ENCODE assay signal across 19 cellular contexts in the genomic region with DNA sequence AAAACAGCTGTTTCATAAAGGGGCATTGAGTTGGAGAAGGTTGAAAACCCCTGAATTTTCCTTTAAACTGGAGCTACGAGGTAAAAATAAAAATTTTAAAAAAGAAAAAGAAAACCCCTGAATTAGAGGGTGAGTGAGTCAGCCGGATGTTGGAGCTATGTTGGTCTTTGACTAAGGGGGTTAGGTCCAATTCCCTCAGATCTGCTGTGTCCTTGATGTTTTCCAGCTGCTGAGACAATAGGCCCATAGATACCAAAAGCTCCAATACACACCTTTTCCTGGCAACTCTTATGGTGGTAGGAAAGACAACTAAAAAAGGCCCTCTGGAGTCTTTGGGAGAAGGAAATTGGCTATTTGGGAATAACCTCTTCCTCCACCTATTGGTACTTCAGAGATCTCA.
DNase-seq lines count a peak whose midpoint lies in the region; ATAC-seq, FAIRE-seq and TF ChIP-seq lines count a peak whose summit lies in the region.
"Had no signal": no experiment of that assay in that cellular context is flagged by ENCODE, and none has a peak within 500 bp of the region (broad histone marks: within the 10 kb centered on the region; RNA-seq: fewer than 3 reads in every experiment).

No MANE protein-coding gene starts in this region.

- 0 out of 3 replicates have a peak overlapping the region, but pooled peaks have one; percentile 41 for H2BK15ac ChIP-seq in IMR-90 (ENCODE audit: low read depth, low read length)

- peak overlapping the region; percentile 78 to 89 for H3K27ac ChIP-seq in A549
- H3K27ac ChIP-seq in IMR-90 (ENCODE audit: insufficient read depth, low read length) = no peak overlapping the region; the same call in 1 of the 2 replicates
- H3K27ac ChIP-seq: hepatocyte, HL-60, parathyroid adenoma had no signal

- dilution Hi-C loops in IMR-90 (cut with HindIII; ENCODE audit: low sequenced_read_pairs, unreplicated experiment) = no loop called here

- H2AK9ac ChIP-seq in IMR-90 (replicated peaks; ENCODE audit: low read depth, low read length, poor library complexity) = no peak overlapping the region

- H3K79me1 ChIP-seq in IMR-90 (ENCODE audit: low read depth in 1 of 2, low read length in 2 of 2) = peaks cover 23 to 68% of the 10 kb centered on the region in 2 experiments

- H3K9ac ChIP-seq in IMR-90 (ENCODE audit: low read depth, low read length) = no peak overlapping the region
- H3K9ac ChIP-seq: parathyroid adenoma had no signal

- H2AK5ac ChIP-seq in IMR-90 (ENCODE audit: low read depth, low read length) = peak overlapping the region; percentile 83; the same call in 1 of the 2 replicates

- WGBS in A549 (ENCODE audit: missing lambda C conversion rate) = 78% methylated on average over 2 of the region's 2 CpGs
- no CpG with 5 or more reads among the region's 2 CpGs for WGBS in IMR-90 (ENCODE audit: extremely low coverage in 2 of 2, insufficient read length in 1 of 2), 2 experiments

- H3K18ac ChIP-seq in IMR-90 (ENCODE audit: low read depth, low read length) = no peak overlapping the region; the same call in 1 of the 2 replicates

- FAIRE-seq in A549 (lab: Jason Lieb, UNC) (no peak), bronchial epithelial cell (lab: Jason Lieb, UNC) (no peak)
- FAIRE-seq: colon had no signal

- no peak overlapping the region for H3K56ac ChIP-seq in IMR-90 (ENCODE audit: extremely low read depth, insufficient read depth, low read length)

- intact Hi-C loops in IMR-90 (cut with micrococcal nuclease) = loop anchor here (5.0 kb wide), 1 partner anchor 79 kb away; no protein-coding TSS in a partner anchor

- H2BK5ac ChIP-seq in IMR-90 (ENCODE audit: low read depth, low read length, poor library complexity, severe bottlenecking) = peak overlapping the region; percentile 92

- H3K9me3 ChIP-seq in A549 (no peaks in the 10 kb centered on the region), IMR-90 (ENCODE audit: control insufficient read depth, insufficient read depth, low read length) (no peaks in the 10 kb centered on the region)

- no peaks in the 10 kb centered on the region for H4K20me1 ChIP-seq in IMR-90 (ENCODE audit: insufficient read depth, low read length)

- peak overlapping the region; percentile 67; the same call in 2 of the 3 replicates for H3K4me2 ChIP-seq in A549
- H3K4me2 ChIP-seq in IMR-90 (ENCODE audit: low read depth, low read length) = no peak overlapping the region
- H3K4me2 ChIP-seq: hepatocyte had no signal

- DNase-seq in A549 (ENCODE audit: low read depth in 1 of 2, low spot score in 1 of 2) (no peak), IMR-90 (peak; percentile 82), bronchial epithelial cell (ENCODE audit: low read depth) (peak; percentile 14), iris pigment epithelial cell (ENCODE audit: low read depth) (peak; percentile 56), NCI-H1092 (lab: John Stamatoyannopoulos, UW) (no peak), T-helper 1 cell (no peak), cerebellar nuclear complex (lab: John Stamatoyannopoulos, UW) (no peak)
- no peak for DNase-seq in activated naive CD4-positive, alpha-beta T cell (lab: John Stamatoyannopoulos, UW)
- DNase-seq: activated CD4-positive, alpha-beta T cell treated with anti-CD3 and anti-CD28 coated beads, Interleukin-2, amount 50 U/mL, for 4 hours; activated T-cell treated with anti-CD3 and anti-CD28 coated beads, Interleukin-2, amount 50 U/mL, for 4 hours; NCI-H146; NCI-H226; stimulated activated naive B cell treated with anti-CD40 and anti-IgM and Interleukin-4, amounts not matched to agents 10 μg/mL and 1 μg/mL and 100 μg/mL, for 72 hours had no signal

- in situ Hi-C loops in IMR-90 (cut with MboI; ENCODE audit: low sequenced_read_pairs) = no loop called here

- ATAC-seq in A549 (no peak), IMR-90 (ENCODE audit: low read depth) (no peak)
- ATAC-seq: activated T-cell treated with anti-CD3 and anti-CD28 coated beads, Interleukin-2, amount 50 U/mL, for 4 hours; esophagus mucosa; stimulated activated naive B cell treated with anti-CD40 and anti-IgM and Interleukin-4, amounts not matched to agents 10 μg/mL and 1 μg/mL and 100 μg/mL, for 72 hours had no signal

- H4K91ac ChIP-seq in IMR-90 (ENCODE audit: insufficient read depth, low read depth, low read length) = 0 out of 2 replicates have a peak overlapping the region, but pooled peaks have one; percentile 7

- H4K8ac ChIP-seq in IMR-90 (ENCODE audit: low read depth in 2 of 2, low read length in 2 of 2) = peak overlapping the region in 1 of 2 experiments; percentile 64; a peak in 1 of 4 replicates

- TF ChIP-seq RAD21 in A549 (conservative IDR thresholded peaks at IDR 0.05 in 1 of 2, IDR thresholded peaks at IDR 0.05 in 1 of 2) = no peak
- no peak for TF ChIP-seq RAD21 in IMR-90 (IDR thresholded peaks at IDR 0.05; ENCODE audit: low read length)

- no peak for TF ChIP-seq EP300 in A549 (IDR thresholded peaks at IDR 0.05)

- H3K27me3 ChIP-seq in IMR-90 (ENCODE audit: control insufficient read depth, insufficient read depth, low read length) (no peaks in the 10 kb centered on the region), bronchial epithelial cell (ENCODE audit: control insufficient read depth, insufficient read depth, low read length) (no peaks in the 10 kb centered on the region)
- H3K27me3 ChIP-seq: hepatocyte had no signal

- no TSS peak for BruUV-seq in IMR-90 (replicated peaks; lab: Mats Ljungman, UMichigan)

- H4K5ac ChIP-seq in IMR-90 (ENCODE audit: low read depth, low read length) = no peak overlapping the region; the same call in 1 of the 2 replicates

- no peak for TF ChIP-seq CTCF in A549 (IDR thresholded peaks at IDR 0.05)
- TF ChIP-seq CTCF in IMR-90 (conservative IDR thresholded peaks at IDR 0.05; ENCODE audit: low read depth, low read length) = no peak
- TF ChIP-seq CTCF in bronchial epithelial cell (IDR thresholded peaks at IDR 0.05; ENCODE audit: insufficient read depth, low read length, severe bottlenecking) = no peak

- peaks cover 48% of the 10 kb centered on the region for H3K9me1 ChIP-seq in IMR-90 (ENCODE audit: insufficient read depth, low read length)

- 0 out of 2 replicates have a peak, but pooled peaks cover 2% of the 10 kb centered on the region for H3K36me3 ChIP-seq in IMR-90 (ENCODE audit: control insufficient read depth, insufficient read depth, low read length)
- H3K36me3 ChIP-seq in bronchial epithelial cell (ENCODE audit: control insufficient read depth, insufficient read depth, low read length) = no peaks in the 10 kb centered on the region

- H3K4me1 ChIP-seq in A549 (peaks cover 76% of the 10 kb centered on the region), IMR-90 (ENCODE audit: control insufficient read depth, insufficient read depth, low read length) (peaks cover 34% of the 10 kb centered on the region)

- H3K23ac ChIP-seq in IMR-90 (ENCODE audit: low read depth, low read length) = peak overlapping the region; percentile 69; the same call in 1 of the 2 replicates

- H3K4me3 ChIP-seq in A549 (no peak overlapping the region), IMR-90 (ENCODE audit: insufficient read depth, low read depth, low read length) (no peak overlapping the region), bronchial epithelial cell (ENCODE audit: low read depth, low read length) (no peak overlapping the region)
- H3K4me3 ChIP-seq: hepatocyte, SK-N-MC had no signal

- POLR2A ChIA-PET in A549 (lab: Yijun Ruan, JAX) = no interaction called here
- POLR2A ChIA-PET in IMR-90 (lab: Charles Lee; ENCODE audit: unreplicated experiment) = interaction anchor here (0.6 kb wide), 1 partner anchor 26 kb away, joined by 4 read pairs; no protein-coding TSS in a partner anchor

- CTCF ChIA-PET in A549 (lab: Yijun Ruan, JAX) = interaction anchor here (1.2 to 1.3 kb wide), 2 partner anchors 39 to 169 kb away, joined by 3 to 4 read pairs; no protein-coding TSS in a partner anchor
- CTCF ChIA-PET in IMR-90 (lab: Yijun Ruan, JAX) = no interaction called here

- peak overlapping the region; percentile 90 for H3K4ac ChIP-seq in IMR-90 (ENCODE audit: low read depth, low read length)

- H2BK20ac ChIP-seq in IMR-90 (ENCODE audit: low read depth, low read length) = peak overlapping the region; percentile 85

- peak overlapping the region; percentile 51 for H2BK120ac ChIP-seq in IMR-90 (ENCODE audit: low read depth, low read length)

- H3K14ac ChIP-seq in IMR-90 (replicated peaks; ENCODE audit: low read depth, low read length) = peak overlapping the region; percentile 76

- no peak for TF ChIP-seq POLR2A in A549 (IDR thresholded peaks at IDR 0.05; ENCODE audit: low read length)
- no peak for TF ChIP-seq POLR2A in IMR-90 (IDR thresholded peaks at IDR 0.05; ENCODE audit: low read depth, low read length)

- no peak overlapping the region for H2AFZ ChIP-seq in IMR-90 (replicated peaks; ENCODE audit: low read length, poor library complexity)
- H2AFZ ChIP-seq: hepatocyte, parathyroid adenoma had no signal

TF ChIP-seq in A549, 52 proteins besides CTCF, POLR2A, EP300 and RAD21 (continues in another document):
- TF ChIP-seq EHF (CRISPR knock-in tag; IDR thresholded peaks at IDR 0.05) = no peak
- no peak for TF ChIP-seq POLR2AphosphoS2 (conservative IDR thresholded peaks at IDR 0.05; ENCODE audit: low read length)
- no peak for TF ChIP-seq EHMT2 (IDR thresholded peaks at IDR 0.05; ENCODE audit: low read depth)
- TF ChIP-seq, protein P1, sequence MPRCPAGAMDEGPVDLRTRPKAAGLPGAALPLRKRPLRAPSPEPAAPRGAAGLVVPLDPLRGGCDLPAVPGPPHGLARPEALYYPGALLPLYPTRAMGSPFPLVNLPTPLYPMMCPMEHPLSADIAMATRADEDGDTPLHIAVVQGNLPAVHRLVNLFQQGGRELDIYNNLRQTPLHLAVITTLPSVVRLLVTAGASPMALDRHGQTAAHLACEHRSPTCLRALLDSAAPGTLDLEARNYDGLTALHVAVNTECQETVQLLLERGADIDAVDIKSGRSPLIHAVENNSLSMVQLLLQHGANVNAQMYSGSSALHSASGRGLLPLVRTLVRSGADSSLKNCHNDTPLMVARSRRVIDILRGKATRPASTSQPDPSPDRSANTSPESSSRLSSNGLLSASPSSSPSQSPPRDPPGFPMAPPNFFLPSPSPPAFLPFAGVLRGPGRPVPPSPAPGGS (IDR thresholded peaks at IDR 0.05) = no peak
- no peak for TF ChIP-seq JUN (IDR thresholded peaks at IDR 0.05)

TF ChIP-seq in IMR-90, 13 proteins besides CTCF, POLR2A, EP300 and RAD21:
- TF ChIP-seq MAZ (IDR thresholded peaks at IDR 0.05; ENCODE audit: borderline replicate concordance, low read depth, low read length) (no peak), FOS (IDR thresholded peaks at IDR 0.05; ENCODE audit: low read depth, low read length) (peak; percentile 21; the same call in 1 of the 2 replicates)

Comparison
In these comparisons a context has a peak if more than half of its experiments do, and no peak if none do; other contexts are left out.
1. DNase-seq: peak in IMR-90 (single experiment), bronchial epithelial cell (single experiment) and iris pigment epithelial cell (single experiment); none in A549 (0 of 2), NCI-H1092 (single experiment), T-helper 1 cell (0 of 5), cerebellar nuclear complex (0 of 2) and activated naive CD4-positive, alpha-beta T cell (0 of 4).